ENCODE assay signal across 19 cellular contexts in genomic region chr11:93633835-93634234, GRCh38.
"Had no signal": no experiment of that assay in that cellular context is flagged by ENCODE, and none has a peak within 500 bp of the region (broad histone marks: within the 10 kb centered on the region; RNA-seq: fewer than 3 reads in every experiment).

No MANE protein-coding gene starts in this region.

- H3K4me3 ChIP-seq: Peyer's patch, SJCRH30 had no signal

- H3K4me2 ChIP-seq: KMS-11 had no signal

- H3K36me3 ChIP-seq: Peyer's patch, SJCRH30 had no signal

- FAIRE-seq: HepG2 had no signal

- H3K9me3 ChIP-seq: Peyer's patch, SJCRH30 had no signal

- H3K27ac ChIP-seq: KMS-11, Peyer's patch, SJCRH30 had no signal

- H3K4me1 ChIP-seq: Peyer's patch, SJCRH30 had no signal

- H3K27me3 ChIP-seq: Peyer's patch, SJCRH30 had no signal

- DNase-seq: IMR-90, NCI-H1092, NCI-H1105 treated with DMSO at 0.1 percent for 48 hours, NCI-H1436, NCI-H187, NCI-H2029, NCI-H2081 treated with DMSO at 0.1 percent for 48 hours, NCI-H2171, NCI-H345, NCI-H446 treated with DMSO at 0.1 percent for 48 hours, NCI-H510A treated with DMSO at 0.1 percent for 48 hours, NCI-H526, PC-3, Peyer's patch, SHP77 treated with DMSO at 0.1 percent for 48 hours, SJCRH30, T-helper 1 cell had no signal

- H3K9ac ChIP-seq: KMS-11 had no signal
